19 cellular contexts compared by ENCODE assay signal in the genomic region with DNA sequence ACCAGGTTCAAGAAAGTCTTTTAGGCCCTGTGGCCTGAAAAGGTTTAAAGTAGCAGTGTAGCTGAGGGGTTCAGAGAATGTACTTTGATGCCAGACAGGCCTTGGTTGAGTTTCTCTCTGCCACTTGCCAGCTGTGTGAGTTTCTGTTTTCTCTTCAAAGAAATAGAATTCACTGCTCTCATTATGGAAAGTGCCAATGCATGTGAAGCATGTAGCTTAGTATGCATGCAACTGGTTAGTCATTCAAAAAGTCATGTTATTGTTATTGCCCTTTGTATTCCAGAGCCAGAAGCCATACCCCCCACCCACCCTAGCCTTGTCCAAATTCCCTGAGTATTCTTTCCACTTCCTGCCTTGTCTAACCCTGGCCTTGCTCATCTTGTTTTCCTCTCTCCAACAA.
DNase-seq lines count a peak whose midpoint lies in the region; ATAC-seq, FAIRE-seq and TF ChIP-seq lines count a peak whose summit lies in the region.
"Had no signal": no experiment of that assay in that cellular context is flagged by ENCODE, and none has a peak within 500 bp of the region (broad histone marks: within the 10 kb centered on the region; RNA-seq: fewer than 3 reads in every experiment).

No MANE protein-coding gene starts in this region.

- no peaks in the 10 kb centered on the region for H3K9me3 ChIP-seq in osteoblast (ENCODE audit: low read depth, low read length)
- H3K9me3 ChIP-seq: ascending aorta, left lung, vagina had no signal

- H4K20me1 ChIP-seq in KMS-11 (ENCODE audit: insufficient read depth) (no peaks in the 10 kb centered on the region), osteoblast (ENCODE audit: insufficient read depth, low read length) (no peaks in the 10 kb centered on the region)

- no peak overlapping the region for H3K9ac ChIP-seq in KMS-11

- H3K4me3 ChIP-seq in KMS-11 (IDR thresholded peaks at IDR 0.05; ENCODE audit: insufficient read depth, low read depth, low read length): no peak overlapping the region
- H3K4me3 ChIP-seq in osteoblast (ENCODE audit: insufficient read depth, low read length): no peak overlapping the region
- H3K4me3 ChIP-seq: ascending aorta, left lung, vagina had no signal

- peaks cover 13% of the 10 kb centered on the region for H3K4me1 ChIP-seq in KMS-11 (ENCODE audit: low read depth, poor library complexity, severe bottlenecking)
- peaks cover 14% of the 10 kb centered on the region for H3K4me1 ChIP-seq in osteoblast (ENCODE audit: insufficient read depth, low read length)
- H3K4me1 ChIP-seq: left lung, vagina had no signal

- DNase-seq in EL (peak; percentile 64), epithelial cell of prostate (ENCODE audit: low read depth, low spot score) (no peak), osteoblast (ENCODE audit: insufficient read length, low spot score, missing footprints) (no peak), ecto neural progenitor cell (ENCODE audit: low spot score) (no peak), urothelium cell line (ENCODE audit: low spot score) (no peak)
- DNase-seq: activated CD4-positive, CD25-positive, alpha-beta regulatory T cell; activated CD8-positive, alpha-beta T cell treated with anti-CD3 and anti-CD28 coated beads, Interleukin-2, amount 10 ng/mL, durations not matched to agents 7 days and 5 days; activated naive CD4-positive, alpha-beta T cell treated with anti-CD3 and anti-CD28 coated beads for 36 hours; activated T-cell treated with anti-CD3 and anti-CD28 coated beads, Interleukin-2, amount 50 U/mL, for 4 hours; CD4-positive, alpha-beta T cell; left lung; NCI-H1105 treated with DMSO at 0.1 percent for 48 hours; OCI-M1 had no signal

- no peaks in the 10 kb centered on the region for H3K36me3 ChIP-seq in KMS-11 (ENCODE audit: insufficient read depth)
- no peaks in the 10 kb centered on the region for H3K36me3 ChIP-seq in osteoblast (ENCODE audit: insufficient read depth, low read length)
- H3K36me3 ChIP-seq: ascending aorta, left lung, vagina had no signal

- no peaks in the 10 kb centered on the region for H3K79me2 ChIP-seq in KMS-11 (ENCODE audit: insufficient read depth, low read depth)
- H3K79me2 ChIP-seq in osteoblast (ENCODE audit: insufficient read depth, low read length): no peaks in the 10 kb centered on the region

- no peak overlapping the region; the same call in 1 of the 2 replicates for H3K27ac ChIP-seq in KMS-11
- H3K27ac ChIP-seq in epithelial cell of prostate: peak overlapping the region; percentile 9
- peak overlapping the region; percentile 54 for H3K27ac ChIP-seq in osteoblast (ENCODE audit: low read depth, low read length)
- H3K27ac ChIP-seq: ascending aorta, left lung, vagina had no signal

- ATAC-seq in HG02870 (IDR thresholded peaks at IDR 0.05; ENCODE audit: unreplicated experiment) (no peak), HG03469 (IDR thresholded peaks at IDR 0.05; ENCODE audit: unreplicated experiment) (no peak)
- ATAC-seq: activated CD8-positive, alpha-beta T cell treated with anti-CD3 and anti-CD28 coated beads, Interleukin-2, amount 10 ng/mL, durations not matched to agents 7 days and 5 days; activated T-cell treated with anti-CD3 and anti-CD28 coated beads, Interleukin-2, amount 50 U/mL, for 4 hours; left lung had no signal

- no peak for FAIRE-seq in urothelium cell line (lab: Jason Lieb, UNC)
- FAIRE-seq: HTR-8/SVneo had no signal

- peak overlapping the region; percentile 5; the same call in 1 of the 2 replicates for H3K4me2 ChIP-seq in KMS-11
- no peak overlapping the region for H3K4me2 ChIP-seq in osteoblast (ENCODE audit: insufficient read depth, low read length)

- H2AFZ ChIP-seq in KMS-11 (ENCODE audit: low read depth) (no peak overlapping the region), osteoblast (ENCODE audit: low read length) (peak overlapping the region; percentile 12)

- H3K27me3 ChIP-seq in KMS-11 (ENCODE audit: insufficient read depth, low read depth) (no peaks in the 10 kb centered on the region), osteoblast (ENCODE audit: insufficient read depth, low read length) (no peaks in the 10 kb centered on the region)
- H3K27me3 ChIP-seq: ascending aorta, left lung, vagina had no signal

- TF ChIP-seq CTCF in KMS-11 (conservative IDR thresholded peaks at IDR 0.05; ENCODE audit: low read depth, low read length): no peak
- no peak for TF ChIP-seq CTCF in osteoblast (IDR thresholded peaks at IDR 0.05; ENCODE audit: extremely low read depth, low read depth, low read length)
